ENCODE assay signal across 8 cellular contexts in genomic region chr18:31684279-31685096, GRCh38. TPM values are rescaled to one million over a fixed set of nuclear protein-coding genes. Genes with fewer than 3 reads are reported as not detected.
DNase-seq lines count a peak whose midpoint lies in the region; ATAC-seq and TF ChIP-seq lines count a peak whose summit lies in the region.

Gene B4GALT6 (minus strand): TSS chr18:31684581. CDS start chr18:31684426, 155 bp downstream.

- peak within 1 kb of the TSS; percentile 79 for H3K27ac ChIP-seq in psoas muscle

- ATAC-seq in GM18873 (IDR thresholded peaks at IDR 0.05; ENCODE audit: low FRiP score, unreplicated experiment) (peak; percentile 21), HG03066 (IDR thresholded peaks at IDR 0.05; ENCODE audit: low read depth, unreplicated experiment) (peak; percentile 36), left ventricle myocardium superior (peak; percentile 33), psoas muscle (peak in 2 of 4 donors; percentile 38 to 54)

- no peaks in the 10 kb centered on the region for H3K36me3 ChIP-seq in psoas muscle (ENCODE audit: insufficient read depth in 1 of 2, low read depth in 1 of 2)

- H3K4me3 ChIP-seq in psoas muscle: peak within 1 kb of the TSS; percentile 70

- intact Hi-C loops in left ventricle myocardium superior (cut with micrococcal nuclease): no loop called here
- intact Hi-C loops in psoas muscle (cut with DNase I): loop anchor here in 1 of 2 donors (5.0 kb wide), 2 partner anchors 38 to 47 kb away; no protein-coding TSS in a partner anchor

- TF ChIP-seq CTCF in psoas muscle (IDR thresholded peaks at IDR 0.05): no peak

- no peaks in the 10 kb centered on the region for H3K9me3 ChIP-seq in psoas muscle

- DNase-seq in C1 segment of cervical spinal cord (lab: John Stamatoyannopoulos, UW): peak in 8 of 14 donors; percentile 8 to 63 (median 40)
- DNase-seq in NOMO-1 treated with dmso at 0.1 percent for 144 hours (lab: John Stamatoyannopoulos, UW; ENCODE audit: unreplicated experiment): peak; percentile 6
- peak; percentile 24 for DNase-seq in amniotic epithelial cell (ENCODE audit: low read depth)
- DNase-seq in left ventricle myocardium superior: peak; percentile 29
- DNase-seq in psoas muscle: peak; percentile 19 to 48
- no peak for DNase-seq in MV-4-11 (lab: John Stamatoyannopoulos, UW)

- peaks cover 9% of the 10 kb centered on the region for H3K4me1 ChIP-seq in psoas muscle

- no peaks in the 10 kb centered on the region for H3K27me3 ChIP-seq in psoas muscle (ENCODE audit: insufficient read depth in 3 of 3, low read length in 2 of 3)

- 1 to 2% (median 1%) methylated on average over 30 to 84 of the region's 86 CpGs for WGBS in psoas muscle, 3 donors

RNA-seq across cellular contexts. Expression of gene B4GALT6, which starts in this region (rescaled TPM):
- total RNA-seq in left ventricle myocardium superior: 11.9 TPM
- 10 to 100 TPM in 1 of 4 donors, 1 to 10 TPM in 3; 4.1 to 13.3 (median 9.0) TPM for total RNA-seq in psoas muscle
- polyA plus RNA-seq in psoas muscle: 1 to 10 TPM in 2 of 3 donors, under 1 TPM in 1; 0.98 to 6.7 (median 4.0) TPM
